In the genomic region with DNA sequence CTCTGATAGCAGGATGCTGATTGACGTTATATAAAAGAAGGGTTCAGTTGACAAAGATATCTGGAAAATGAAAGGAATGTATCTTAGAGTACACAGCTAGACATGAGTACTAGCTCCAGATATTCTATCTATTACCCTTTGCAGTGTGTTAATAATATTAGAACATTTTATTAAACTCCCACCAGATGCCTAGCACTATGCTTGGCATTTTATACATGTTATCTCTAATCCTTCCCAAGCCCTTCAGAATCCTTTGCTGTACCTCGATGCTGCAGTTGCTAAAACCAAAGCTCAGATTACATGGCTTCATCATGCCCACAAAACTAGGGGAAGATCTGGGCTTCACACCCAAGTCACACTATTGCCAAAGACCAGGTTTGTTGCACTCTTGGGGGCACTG, we compare ENCODE assay signal across 12 cellular contexts.
"Had no signal": no experiment of that assay in that cellular context is flagged by ENCODE, and none has a peak within 500 bp of the region (broad histone marks: within the 10 kb centered on the region; RNA-seq: fewer than 3 reads in every experiment).

No MANE protein-coding gene starts in this region.

- DNase-seq: effector CD4-positive, alpha-beta T cell; heart left ventricle; hippocampal formation; kidney glomerular epithelial cell; occipital lobe; sigmoid colon; small intestine; stimulated activated CD4-positive, alpha-beta T cell treated with anti-CD3 and anti-CD28 coated beads, Interleukin-12 subunit alpha, Interleukin-12 subunit beta, amount 100 ng/mL, for 4 hours; stimulated activated naive CD4-positive, alpha-beta T cell had no signal

- H3K9me3 ChIP-seq: heart left ventricle, right atrium auricular region, sigmoid colon had no signal

- ATAC-seq: heart left ventricle; natural killer cell treated with Interleukin-12 subunit alpha and Interleukin-12 subunit beta and Interleukin-15 and Interleukin-18, amount 100 ng/mL, for 72 hours had no signal

- H3K27me3 ChIP-seq: heart left ventricle, right atrium auricular region, sigmoid colon had no signal

- H3K4me3 ChIP-seq: coronary artery, heart left ventricle, right atrium auricular region, sigmoid colon had no signal

- H3K27ac ChIP-seq: coronary artery, heart left ventricle, right atrium auricular region, sigmoid colon had no signal

- H3K36me3 ChIP-seq: heart left ventricle, right atrium auricular region, sigmoid colon had no signal

- H3K4me1 ChIP-seq: right atrium auricular region, sigmoid colon had no signal
